Comparison of ENCODE assay signal across 14 cellular contexts in the genomic region with DNA sequence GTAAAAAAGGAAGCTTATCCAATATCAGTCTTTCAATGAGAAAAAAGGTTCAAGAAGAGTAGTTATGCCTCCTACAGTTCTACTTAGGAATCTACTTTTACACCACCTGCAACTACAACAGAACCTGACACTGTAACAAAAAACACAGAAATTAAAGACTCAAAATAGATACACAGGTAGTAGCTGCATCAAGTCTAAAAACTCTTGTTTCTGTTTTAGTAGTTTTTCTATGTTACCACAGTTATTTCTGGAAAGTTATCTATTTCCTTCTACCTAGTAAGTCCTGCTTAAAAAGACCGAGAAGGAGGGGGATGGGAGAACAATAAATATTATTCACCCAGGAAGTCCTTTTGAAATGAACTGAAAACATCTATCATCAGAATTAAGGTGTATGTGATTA. TPM values are rescaled to one million over a fixed set of nuclear protein-coding genes. Genes with fewer than 3 reads are reported as not detected.
DNase-seq lines count a peak whose midpoint lies in the region; ATAC-seq and TF ChIP-seq lines count a peak whose summit lies in the region.
"Had no signal": no experiment of that assay in that cellular context is flagged by ENCODE, and none has a peak within 500 bp of the region (broad histone marks: within the 10 kb centered on the region; RNA-seq: fewer than 3 reads in every experiment).

No MANE protein-coding gene starts in this region.

- H3K4me3 ChIP-seq in Karpas-422 (ENCODE audit: low read length) = no peak overlapping the region
- H3K4me3 ChIP-seq: mucosa of descending colon, uterus had no signal

- peaks cover 28% of the 10 kb centered on the region for H3K4me1 Mint-ChIP-seq in activated CD8-positive, alpha-beta T cell treated with anti-CD3 and anti-CD28 coated beads for 36 hours (ENCODE audit: low read depth)
- H3K4me1 Mint-ChIP-seq in activated CD8-positive, alpha-beta T cell treated with anti-CD3 and anti-CD28 coated beads, Interleukin-2, amount 10 ng/mL, durations not matched to agents 7 days and 5 days (ENCODE audit: low read depth) = peaks cover 7% of the 10 kb centered on the region
- peaks cover 15% of the 10 kb centered on the region for H3K4me1 Mint-ChIP-seq in chondrocyte (ENCODE audit: low read depth)

- H3K4me2 ChIP-seq in Karpas-422 (ENCODE audit: low read depth, low read length, poor library complexity, severe bottlenecking) = no peak overlapping the region

- H3K4me1 ChIP-seq in Karpas-422 (ENCODE audit: low read length) = no peaks in the 10 kb centered on the region; the same call in 1 of the 2 replicates
- H3K4me1 ChIP-seq: uterus had no signal

- H3K9me3 Mint-ChIP-seq in activated CD8-positive, alpha-beta T cell treated with anti-CD3 and anti-CD28 coated beads for 36 hours = peaks cover 5% of the 10 kb centered on the region
- no peaks in the 10 kb centered on the region for H3K9me3 Mint-ChIP-seq in activated CD8-positive, alpha-beta T cell treated with anti-CD3 and anti-CD28 coated beads, Interleukin-2, amount 10 ng/mL, durations not matched to agents 7 days and 5 days (ENCODE audit: insufficient read depth)
- peaks cover 3% of the 10 kb centered on the region for H3K9me3 Mint-ChIP-seq in chondrocyte (ENCODE audit: low read depth)

- H3K9me2 ChIP-seq in Karpas-422 (replicated peaks; ENCODE audit: insufficient read depth, low read length) = no peaks in the 10 kb centered on the region

- no peaks in the 10 kb centered on the region for H3K9me3 ChIP-seq in Karpas-422 (ENCODE audit: low read length)
- H3K9me3 ChIP-seq: mucosa of descending colon, uterus had no signal

- no peaks in the 10 kb centered on the region for H3K27me3 Mint-ChIP-seq in activated CD8-positive, alpha-beta T cell treated with anti-CD3 and anti-CD28 coated beads for 36 hours
- no peaks in the 10 kb centered on the region for H3K27me3 Mint-ChIP-seq in activated CD8-positive, alpha-beta T cell treated with anti-CD3 and anti-CD28 coated beads, Interleukin-2, amount 10 ng/mL, durations not matched to agents 7 days and 5 days (ENCODE audit: low read depth)
- H3K27me3 Mint-ChIP-seq in chondrocyte (ENCODE audit: low read depth) = no peaks in the 10 kb centered on the region
- H3K27me3 Mint-ChIP-seq: activated naive CD8-positive, alpha-beta T cell treated with anti-CD3 and anti-CD28 coated beads for 36 hours had no signal

- H3K4me3 Mint-ChIP-seq in activated CD8-positive, alpha-beta T cell treated with anti-CD3 and anti-CD28 coated beads for 36 hours = no peak overlapping the region
- H3K4me3 Mint-ChIP-seq in activated CD8-positive, alpha-beta T cell treated with anti-CD3 and anti-CD28 coated beads, Interleukin-2, amount 10 ng/mL, durations not matched to agents 7 days and 5 days = no peak overlapping the region
- no peak overlapping the region for H3K4me3 Mint-ChIP-seq in chondrocyte (ENCODE audit: unreplicated experiment)
- H3K4me3 Mint-ChIP-seq: activated naive CD8-positive, alpha-beta T cell treated with anti-CD3 and anti-CD28 coated beads for 36 hours had no signal

- DNase-seq in activated CD8-positive, alpha-beta T cell treated with anti-CD3 and anti-CD28 coated beads for 36 hours = no peak
- DNase-seq in activated CD8-positive, alpha-beta T cell treated with anti-CD3 and anti-CD28 coated beads, Interleukin-2, amount 10 ng/mL, durations not matched to agents 7 days and 5 days = no peak
- DNase-seq in chondrocyte (ENCODE audit: low spot score) (no peak), Karpas-422 (no peak), NCI-H1930 (lab: John Stamatoyannopoulos, UW) (no peak), NCI-H345 (lab: John Stamatoyannopoulos, UW) (no peak)
- DNase-seq: activated naive CD8-positive, alpha-beta T cell treated with anti-CD3 and anti-CD28 coated beads for 36 hours; mucosa of descending colon; NCI-H2029; posterior cingulate gyrus; uterus had no signal

- H2AFZ ChIP-seq in Karpas-422 (ENCODE audit: low read length) = no peak overlapping the region

- peak overlapping the region; percentile 41 for H3K27ac Mint-ChIP-seq in activated CD8-positive, alpha-beta T cell treated with anti-CD3 and anti-CD28 coated beads for 36 hours
- no peak overlapping the region for H3K27ac Mint-ChIP-seq in activated CD8-positive, alpha-beta T cell treated with anti-CD3 and anti-CD28 coated beads, Interleukin-2, amount 10 ng/mL, durations not matched to agents 7 days and 5 days
- H3K27ac Mint-ChIP-seq in chondrocyte (ENCODE audit: unreplicated experiment) = no peak overlapping the region
- H3K27ac Mint-ChIP-seq: activated naive CD8-positive, alpha-beta T cell treated with anti-CD3 and anti-CD28 coated beads for 36 hours had no signal

- POLR2A ChIA-PET in activated CD8-positive, alpha-beta T cell treated with anti-CD3 and anti-CD28 coated beads for 36 hours (lab: Charles Lee) = interaction anchor here (1.6 kb wide), 1 partner anchor 189 kb away, joined by 6 read pairs; no protein-coding TSS in a partner anchor
- POLR2A ChIA-PET in activated CD8-positive, alpha-beta T cell treated with anti-CD3 and anti-CD28 coated beads, Interleukin-2, amount 10 ng/mL, durations not matched to agents 7 days and 5 days (lab: Charles Lee) = no interaction called here

- intact Hi-C loops in activated CD8-positive, alpha-beta T cell treated with anti-CD3 and anti-CD28 coated beads for 36 hours (cut with micrococcal nuclease) = no loop called here

- H3K27me3 ChIP-seq in Karpas-422 (ENCODE audit: low read length) = no peaks in the 10 kb centered on the region
- H3K27me3 ChIP-seq: uterus had no signal

- H3K36me3 ChIP-seq in Karpas-422 (ENCODE audit: insufficient read depth, low read length) = peaks cover 7% of the 10 kb centered on the region
- H3K36me3 ChIP-seq: uterus had no signal

- H3K9ac ChIP-seq in Karpas-422 (ENCODE audit: low read length) = no peak overlapping the region

- no peaks in the 10 kb centered on the region for H4K20me1 ChIP-seq in Karpas-422 (ENCODE audit: insufficient read depth, low read depth, low read length)

- CTCF ChIA-PET in activated CD8-positive, alpha-beta T cell treated with anti-CD3 and anti-CD28 coated beads for 36 hours (lab: Charles Lee) = interaction anchor here (0.9 to 1.4 kb wide), 2 partner anchors 60 to 106 kb away, joined by 3 to 4 read pairs; no protein-coding TSS in a partner anchor
- CTCF ChIA-PET in activated CD8-positive, alpha-beta T cell treated with anti-CD3 and anti-CD28 coated beads, Interleukin-2, amount 10 ng/mL, durations not matched to agents 7 days and 5 days (lab: Charles Lee) = interaction anchor here (0.7 to 0.9 kb wide), 2 partner anchors 14 to 50 kb away, joined by 3 read pairs; no protein-coding TSS in a partner anchor

- H3K79me2 ChIP-seq in Karpas-422 (ENCODE audit: low read length) = peaks cover 85% of the 10 kb centered on the region

- peak; percentile 10 for ATAC-seq in activated CD8-positive, alpha-beta T cell treated with anti-CD3 and anti-CD28 coated beads for 36 hours
- no peak for ATAC-seq in activated CD8-positive, alpha-beta T cell treated with anti-CD3 and anti-CD28 coated beads, Interleukin-2, amount 10 ng/mL, durations not matched to agents 7 days and 5 days
- ATAC-seq in GM21515 (IDR thresholded peaks at IDR 0.05; ENCODE audit: unreplicated experiment) (peak; percentile 65), HG03103 (IDR thresholded peaks at IDR 0.05; ENCODE audit: low read depth, unreplicated experiment) (peak; percentile 50)
- ATAC-seq: HCT116, mucosa of descending colon had no signal

- peaks cover 21% of the 10 kb centered on the region for H3K36me3 Mint-ChIP-seq in activated CD8-positive, alpha-beta T cell treated with anti-CD3 and anti-CD28 coated beads for 36 hours (ENCODE audit: low read depth)
- H3K36me3 Mint-ChIP-seq in activated CD8-positive, alpha-beta T cell treated with anti-CD3 and anti-CD28 coated beads, Interleukin-2, amount 10 ng/mL, durations not matched to agents 7 days and 5 days (ENCODE audit: low read depth) = peaks cover 26% of the 10 kb centered on the region
- no peaks in the 10 kb centered on the region for H3K36me3 Mint-ChIP-seq in chondrocyte (ENCODE audit: low read depth)

- no peak for TF ChIP-seq CTCF in activated CD8-positive, alpha-beta T cell treated with anti-CD3 and anti-CD28 coated beads for 36 hours (IDR thresholded peaks at IDR 0.05)
- peak; percentile 18 for TF ChIP-seq CTCF in chondrocyte (IDR thresholded peaks at IDR 0.05)

- H3K27ac ChIP-seq in Karpas-422 (ENCODE audit: low read length) = no peak overlapping the region
- H3K27ac ChIP-seq: uterus had no signal

RNA-seq across cellular contexts. Expression of gene ATG5, which starts 52.5 kb away (rescaled TPM):
- total RNA-seq in activated CD8-positive, alpha-beta T cell treated with anti-CD3 and anti-CD28 coated beads for 36 hours = 10 to 100 TPM; 31.2 to 32.4 TPM
- 10 to 100 TPM; 31.6 to 36.0 TPM for total RNA-seq in activated CD8-positive, alpha-beta T cell treated with anti-CD3 and anti-CD28 coated beads, Interleukin-2, amount 10 ng/mL, durations not matched to agents 7 days and 5 days
- total RNA-seq in chondrocyte = 21.4 to 24.7 TPM (median 23.7 TPM) in 3 replicates
- total RNA-seq in Karpas-422 (2014; rRNA removed; shearing (Covaris generic); ENCODE audit: low replicate concordance) = 26.7 and 63.3 TPM in 2 replicates
